Comparison of ENCODE assay signal across 22 cellular contexts in the genomic region with DNA sequence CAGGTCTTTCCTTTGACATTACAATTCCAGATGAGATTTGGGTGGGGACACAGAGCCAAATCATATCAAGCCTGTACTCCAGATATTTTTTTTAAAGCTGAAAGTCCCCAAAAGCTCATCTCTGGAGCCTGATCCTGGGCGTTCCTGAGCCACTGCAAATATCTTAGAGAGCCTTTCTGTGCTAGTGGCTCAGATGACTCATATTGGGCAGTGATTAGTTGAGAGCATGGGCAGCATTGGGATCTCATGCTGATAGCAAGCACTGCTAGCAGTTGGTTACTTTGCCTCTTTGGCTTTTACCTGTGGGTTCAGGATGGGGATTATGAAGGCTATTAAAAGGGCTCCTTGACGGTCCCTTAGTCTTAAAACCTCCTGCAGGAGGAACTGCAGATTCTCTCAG. TPM values are rescaled to one million over a fixed set of nuclear protein-coding genes. Genes with fewer than 3 reads are reported as not detected.
DNase-seq lines count a peak whose midpoint lies in the region; ATAC-seq, FAIRE-seq and TF ChIP-seq lines count a peak whose summit lies in the region.
"Had no signal": no experiment of that assay in that cellular context is flagged by ENCODE, and none has a peak within 500 bp of the region (broad histone marks: within the 10 kb centered on the region; RNA-seq: fewer than 3 reads in every experiment).

No MANE protein-coding gene starts in this region.

- FAIRE-seq in astrocyte (lab: Jason Lieb, UNC), result no peak
- FAIRE-seq: HTR-8/SVneo had no signal

- H3K9me3 Mint-ChIP-seq in astrocyte (ENCODE audit: unreplicated experiment), result no peaks in the 10 kb centered on the region

- H3K4me3 ChIP-seq in astrocyte (ENCODE audit: insufficient read depth, low read depth, low read length) (no peak overlapping the region), fibroblast of mammary gland (ENCODE audit: control insufficient read depth, low read depth, low read length) (no peak overlapping the region), upper lobe of left lung (no peak overlapping the region)
- H3K4me3 ChIP-seq: SJSA1 had no signal

- TF ChIP-seq CTCF in astrocyte (IDR thresholded peaks at IDR 0.05; ENCODE audit: insufficient read depth, low read depth, low read length), result no peak
- no peak for TF ChIP-seq CTCF in fibroblast of mammary gland (conservative IDR thresholded peaks at IDR 0.05; ENCODE audit: control insufficient read depth, insufficient read depth, low read depth, low read length)
- TF ChIP-seq CTCF in upper lobe of left lung (IDR thresholded peaks at IDR 0.05), result no peak

- peaks cover 3% of the 10 kb centered on the region for H3K27me3 Mint-ChIP-seq in astrocyte (ENCODE audit: low read depth, unreplicated experiment)

- no peak overlapping the region for H3K4me3 Mint-ChIP-seq in astrocyte (ENCODE audit: unreplicated experiment)

- WGBS in upper lobe of left lung, 2 donors, result 100% methylated on average over 2 of the region's 2 CpGs

- no peaks in the 10 kb centered on the region for H3K36me3 Mint-ChIP-seq in astrocyte (ENCODE audit: low read depth, unreplicated experiment)

- DNase-seq in AG08395 (ENCODE audit: low spot score) (peak; percentile 8), G401 (ENCODE audit: low spot score) (peak; percentile 27), astrocyte (ENCODE audit: low read depth) (peak; percentile 34), fibroblast of mammary gland (ENCODE audit: low read depth) (peak; percentile 28), COLO829 (ENCODE audit: low spot score) (no peak), upper lobe of left lung (no peak), NCI-H2171 treated with DMSO at 0.1 percent for 48 hours (lab: John Stamatoyannopoulos, UW) (no peak)
- no peak for DNase-seq in activated CD4-positive, alpha-beta T cell treated with anti-CD3 and anti-CD28 coated beads, Interleukin-2, amount 50 U/mL, for 48 hours
- DNase-seq: Caco-2, DMS153, EL, MV-4-11, NCI-H1436, NCI-H2029, NCI-H510A treated with DMSO at 0.1 percent for 48 hours, NCI-H82, PC-3 had no signal

- no peak for TF ChIP-seq POLR2A in upper lobe of left lung (IDR thresholded peaks at IDR 0.05)

- ATAC-seq in upper lobe of left lung (ENCODE audit: low FRiP score in 2 of 2), result no peak
- ATAC-seq: HCT116, PC-3 had no signal

- H3K79me2 ChIP-seq in astrocyte (ENCODE audit: insufficient read depth, low read length), result no peaks in the 10 kb centered on the region

- no peak for TF ChIP-seq EP300 in upper lobe of left lung (IDR thresholded peaks at IDR 0.05)

- H3K4me2 ChIP-seq in astrocyte (ENCODE audit: low read length), result no peak overlapping the region

- H3K4me1 Mint-ChIP-seq in astrocyte (ENCODE audit: low read depth, unreplicated experiment), result no peaks in the 10 kb centered on the region

- H3K4me1 ChIP-seq in astrocyte (ENCODE audit: insufficient read depth, low read length) (peaks cover 2% of the 10 kb centered on the region), upper lobe of left lung (no peaks in the 10 kb centered on the region)
- H3K4me1 ChIP-seq: SJSA1 had no signal

- no peaks in the 10 kb centered on the region for H3K9me3 ChIP-seq in astrocyte (ENCODE audit: insufficient read depth, low read depth, low read length)
- H3K9me3 ChIP-seq in upper lobe of left lung, result no peaks in the 10 kb centered on the region
- H3K9me3 ChIP-seq: Caco-2 had no signal

- H3K36me3 ChIP-seq in astrocyte (ENCODE audit: insufficient read depth, low read length), result no peaks in the 10 kb centered on the region
- no peaks in the 10 kb centered on the region for H3K36me3 ChIP-seq in upper lobe of left lung
- H3K36me3 ChIP-seq: SJSA1 had no signal

- H3K27me3 ChIP-seq in astrocyte (ENCODE audit: insufficient read depth, low read length) (no peaks in the 10 kb centered on the region), upper lobe of left lung (no peaks in the 10 kb centered on the region)
- H3K27me3 ChIP-seq: SJSA1 had no signal

- H4K20me1 ChIP-seq in astrocyte (ENCODE audit: insufficient read depth, low read length), result no peaks in the 10 kb centered on the region

- H3K27ac Mint-ChIP-seq in astrocyte (ENCODE audit: unreplicated experiment), result no peak overlapping the region

- no peak overlapping the region for H2AFZ ChIP-seq in astrocyte (ENCODE audit: low read depth, low read length)

- in situ Hi-C loops in G401 (cut with HindIII; ENCODE audit: low sequenced_read_pairs), result no loop called here

- no peak overlapping the region for H3K9ac ChIP-seq in astrocyte (ENCODE audit: low read length)

- H3K27ac ChIP-seq in astrocyte (ENCODE audit: low read depth, low read length) (no peak overlapping the region), upper lobe of left lung (no peak overlapping the region)
- H3K27ac ChIP-seq: HL-60, RWPE1, SJSA1 had no signal

RNA-seq across cellular contexts. Expression of a gene that starts 51.4 kb away (rescaled TPM):
- total RNA-seq in G401 (2014; rRNA removed; shearing (Covaris generic)), result not detected in 2 replicates
- total RNA-seq in astrocyte (4.3 and 7.3 TPM in 2 replicates), upper lobe of left lung (under 1 TPM in 2 of 6 donors, not detected in 4; 0.09 to 0.27 TPM)
- total RNA-seq: Caco-2, PC-3, SJSA1 had no signal

Comparison
In these comparisons a context has a peak if more than half of its experiments do, and no peak if none do; other contexts are left out.
1. DNase-seq: peak in AG08395 (single experiment), G401 (single experiment), astrocyte (single experiment) and fibroblast of mammary gland (single experiment); none in COLO829 (single experiment), activated CD4-positive, alpha-beta T cell treated with anti-CD3 and anti-CD28 coated beads, Interleukin-2, amount 50 U/mL, for 48 hours (0 of 2), upper lobe of left lung (0 of 2) and NCI-H2171 treated with DMSO at 0.1 percent for 48 hours (single experiment).